ENCODE assay signal across 14 cellular contexts in the genomic region with DNA sequence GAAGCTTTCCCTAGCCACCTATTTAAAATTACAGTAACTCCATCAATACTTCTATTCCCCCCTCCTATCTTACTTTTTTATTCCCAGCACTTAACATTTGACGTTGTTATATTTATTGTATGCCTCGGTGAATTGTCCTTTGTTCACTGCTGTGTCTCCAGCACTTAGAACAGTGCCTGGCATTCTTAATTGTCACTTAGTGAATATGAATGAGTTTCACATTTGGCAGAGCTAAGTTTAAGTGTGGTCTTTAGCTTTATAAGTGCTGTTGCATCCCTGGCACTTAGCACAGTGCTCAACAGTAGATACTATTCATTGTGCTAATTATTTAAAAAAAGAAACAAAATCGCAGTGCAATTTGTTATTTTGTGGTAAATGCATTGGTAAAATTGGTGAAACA.
A peak's percentile ranks its signal among the peaks of the same experiment; 100 is the strongest.
DNase-seq lines count a peak whose midpoint lies in the region; ATAC-seq, FAIRE-seq and TF ChIP-seq lines count a peak whose summit lies in the region.
"Had no signal": no experiment of that assay in that cellular context is flagged by ENCODE, and none has a peak within 500 bp of the region (broad histone marks: within the 10 kb centered on the region; RNA-seq: fewer than 3 reads in every experiment).

No MANE protein-coding gene starts in this region.

- CTCF ChIA-PET in HepG2 (lab: Yijun Ruan, JAX; ENCODE audit: low intra/inter-chr PET ratio, low total read pairs): no interaction called here
- CTCF ChIA-PET in activated CD4-positive, alpha-beta memory T cell treated with anti-CD3 and anti-CD28 coated beads for 36 hours (lab: Charles Lee): interaction anchor here (1.1 kb wide), 1 partner anchor 24 kb away, joined by 5 read pairs; no protein-coding TSS in a partner anchor

- TF ChIP-seq POLR2A in HepG2 (IDR thresholded peaks at IDR 0.05; ENCODE audit: insufficient read depth in 1 of 2, low read depth in 2 of 2, low read length in 2 of 2) (no peak), right lobe of liver (IDR thresholded peaks at IDR 0.05) (no peak)

- peak overlapping the region; percentile 87 for H3K4me2 ChIP-seq in HepG2 (ENCODE audit: low read depth, low read length)

- peaks cover 41% of the 10 kb centered on the region for H3K4me1 Mint-ChIP-seq in activated CD4-positive, alpha-beta memory T cell treated with anti-CD3 and anti-CD28 coated beads for 36 hours (ENCODE audit: low read depth)
- H3K4me1 Mint-ChIP-seq in immature natural killer cell: peaks cover 39 to 66% of the 10 kb centered on the region in 2 donors

- H3K36me3 ChIP-seq in HepG2 (replicated peaks in 1 of 2; ENCODE audit: control insufficient read depth in 1 of 2, insufficient read depth in 2 of 2, low read length in 2 of 2) (peaks cover 2 to 33% of the 10 kb centered on the region in 2 experiments), right lobe of liver (peaks cover 0 to 42% (median 8%) of the 10 kb centered on the region in 4 donors), BE2C (peaks cover 23% of the 10 kb centered on the region)

- H3K9ac ChIP-seq in HepG2 (ENCODE audit: insufficient read depth, low read depth, low read length): no peak overlapping the region

- FAIRE-seq in HepG2 (lab: Jason Lieb, UNC): no peak
- FAIRE-seq: kidney had no signal

- H3K27ac ChIP-seq in HepG2 (ENCODE audit: extremely low read length, insufficient read depth, low read length) (no peak overlapping the region), right lobe of liver (no peak overlapping the region)
- H3K27ac ChIP-seq: upper lobe of right lung had no signal

- no peak for TF ChIP-seq RAD21 in HepG2 (CRISPR knock-in tag; IDR thresholded peaks at IDR 0.05)

- POLR2A ChIA-PET in HepG2 (lab: Yijun Ruan, JAX): no interaction called here
- POLR2A ChIA-PET in activated CD4-positive, alpha-beta memory T cell treated with anti-CD3 and anti-CD28 coated beads for 36 hours (lab: Charles Lee): no interaction called here

- TF ChIP-seq EP300 in HepG2 (IDR thresholded peaks at IDR 0.05; ENCODE audit: low read depth in 2 of 2, low read length in 2 of 2) (no peak), HepG2 (CRISPR knock-in tag; IDR thresholded peaks at IDR 0.05; ENCODE audit: borderline replicate concordance) (no peak)

- H3K36me3 Mint-ChIP-seq in activated CD4-positive, alpha-beta memory T cell treated with anti-CD3 and anti-CD28 coated beads for 36 hours: peaks cover 43% of the 10 kb centered on the region
- peaks cover 12 to 28% (median 27%) of the 10 kb centered on the region in 3 donors for H3K36me3 Mint-ChIP-seq in immature natural killer cell

- H4K20me1 ChIP-seq in HepG2 (ENCODE audit: insufficient read depth, low read length): no peaks in the 10 kb centered on the region

- H3K27ac Mint-ChIP-seq in activated CD4-positive, alpha-beta memory T cell treated with anti-CD3 and anti-CD28 coated beads for 36 hours: peak overlapping the region; percentile 69
- peak overlapping the region; percentile 71 to 92 (median 90) for H3K27ac Mint-ChIP-seq in immature natural killer cell

- ATAC-seq in HepG2: no peak
- no peak for ATAC-seq in right lobe of liver
- ATAC-seq in HG02981 (IDR thresholded peaks at IDR 0.05; ENCODE audit: unreplicated experiment): no peak
- ATAC-seq: esophagus mucosa, upper lobe of right lung had no signal

- 88% methylated on average over 3 of the region's 3 CpGs for WGBS in HepG2 (ENCODE audit: low lambda C conversion rate)
- 91% methylated on average over 3 of the region's 3 CpGs for WGBS in right lobe of liver (ENCODE audit: insufficient coverage, low coverage, low lambda C conversion rate, missing lambda C conversion rate)

- H3K9me3 Mint-ChIP-seq in activated CD4-positive, alpha-beta memory T cell treated with anti-CD3 and anti-CD28 coated beads for 36 hours: no peaks in the 10 kb centered on the region
- no peaks in the 10 kb centered on the region for H3K9me3 Mint-ChIP-seq in immature natural killer cell

- no TSS peak for BruUV-seq in HepG2 (replicated peaks; lab: Mats Ljungman, UMichigan)

- no peaks in the 10 kb centered on the region for H3K9me3 ChIP-seq in HepG2 (ENCODE audit: low read length)
- no peaks in the 10 kb centered on the region for H3K9me3 ChIP-seq in right lobe of liver
- no peaks in the 10 kb centered on the region for H3K9me3 ChIP-seq in BE2C
- H3K9me3 ChIP-seq: upper lobe of right lung had no signal

- no peak overlapping the region for H2AFZ ChIP-seq in HepG2 (ENCODE audit: low read length)

- no peaks in the 10 kb centered on the region for H3K27me3 Mint-ChIP-seq in activated CD4-positive, alpha-beta memory T cell treated with anti-CD3 and anti-CD28 coated beads for 36 hours
- H3K27me3 Mint-ChIP-seq in immature natural killer cell (ENCODE audit: low read depth in 3 of 3): peaks cover 6 to 17% (median 6%) of the 10 kb centered on the region in 3 donors

- DNase-seq in HepG2 (ENCODE audit: low spot score) (no peak), right lobe of liver (no peak), immature natural killer cell (no peak), NCI-H187 (lab: John Stamatoyannopoulos, UW) (no peak), inferior parietal cortex (ENCODE audit: extremely low spot score) (no peak), BE2C (no peak)
- DNase-seq in activated CD4-positive, alpha-beta memory T cell treated with anti-CD3 and anti-CD28 coated beads for 36 hours: no peak
- DNase-seq: activated CD4-positive, alpha-beta T cell treated with anti-CD3 and anti-CD28 coated beads for 48 hours; C1 segment of cervical spinal cord; kidney; NCI-H2081; upper lobe of right lung had no signal

- H3K4me1 ChIP-seq in HepG2 (ENCODE audit: insufficient read depth, low read length) (peaks cover 25% of the 10 kb centered on the region), right lobe of liver (peaks cover 0 to 10% (median 0%) of the 10 kb centered on the region in 4 donors), BE2C (no peaks in the 10 kb centered on the region)

- intact Hi-C loops in HepG2 (cut with micrococcal nuclease; ENCODE audit: unreplicated experiment) (loop anchor here (5.0 kb wide), 1 partner anchor 392 kb away; the partner anchor contains the start of gene GALNT1), right lobe of liver (cut with DNase I) (no loop called here)
- intact Hi-C loops in activated CD4-positive, alpha-beta memory T cell treated with anti-CD3 and anti-CD28 coated beads for 36 hours (cut with micrococcal nuclease): loop anchor here (5.0 to 10.0 kb wide), 3 partner anchors 392 to 929 kb away; partner anchors contain the start of genes GALNT1 and MAPRE2

- peaks cover 20% of the 10 kb centered on the region for H3K79me2 ChIP-seq in HepG2 (ENCODE audit: insufficient read depth, low read length)

- in situ Hi-C loops in HepG2 (cut with HindIII; ENCODE audit: extremely low pct_ligation_motif_present, low pct_unique_long_range_greater_than_20kb): loop anchor here (25.0 kb wide), 1 partner anchor 587 kb away; the partner anchor contains the start of gene ZNF396

- peak overlapping the region; percentile 95 for H3K4me3 Mint-ChIP-seq in activated CD4-positive, alpha-beta memory T cell treated with anti-CD3 and anti-CD28 coated beads for 36 hours
- H3K4me3 Mint-ChIP-seq in immature natural killer cell: peak overlapping the region; percentile 89 to 99 (median 96)

- no peak for TF ChIP-seq CTCF in HepG2 (CRISPR knock-in tag; IDR thresholded peaks at IDR 0.05)
- no peak for TF ChIP-seq CTCF in right lobe of liver (IDR thresholded peaks at IDR 0.05)
- TF ChIP-seq CTCF in BE2C (IDR thresholded peaks at IDR 0.05; ENCODE audit: low read depth, low read length): no peak

- H3K4me3 ChIP-seq in HepG2 (replicated peaks in 1 of 3; ENCODE audit: insufficient read depth in 1 of 3, low read depth in 2 of 3, low read length in 3 of 3) (no peak overlapping the region; a peak in 1 of 6 replicates), right lobe of liver (no peak overlapping the region), BE2C (ENCODE audit: low read depth, low read length) (no peak overlapping the region)

- H3K27me3 ChIP-seq in HepG2 (ENCODE audit: control insufficient read depth in 1 of 2, insufficient read depth in 2 of 2, low read length in 2 of 2) (no peaks in the 10 kb centered on the region; a peak in 1 of 5 replicates), right lobe of liver (no peaks in the 10 kb centered on the region), BE2C (no peaks in the 10 kb centered on the region)
- H3K27me3 ChIP-seq: upper lobe of right lung had no signal

TF ChIP-seq in HepG2, 621 proteins besides CTCF, POLR2A, EP300 and RAD21:
- no peak for TF ChIP-seq ZNF17 (CRISPR knock-in tag; IDR thresholded peaks at IDR 0.05)
- no peak for TF ChIP-seq CC2D1A (CRISPR knock-in tag; IDR thresholded peaks at IDR 0.05)
- TF ChIP-seq ZNF737 (CRISPR knock-in tag; IDR thresholded peaks at IDR 0.05; ENCODE audit: borderline replicate concordance): no peak
- TF ChIP-seq CEBPG (CRISPR knock-in tag; IDR thresholded peaks at IDR 0.05): no peak
- TF ChIP-seq ELF1 (CRISPR knock-in tag; IDR thresholded peaks at IDR 0.05): no peak
- TF ChIP-seq NFRKB (IDR thresholded peaks at IDR 0.05): no peak
- TF ChIP-seq, protein P1, sequence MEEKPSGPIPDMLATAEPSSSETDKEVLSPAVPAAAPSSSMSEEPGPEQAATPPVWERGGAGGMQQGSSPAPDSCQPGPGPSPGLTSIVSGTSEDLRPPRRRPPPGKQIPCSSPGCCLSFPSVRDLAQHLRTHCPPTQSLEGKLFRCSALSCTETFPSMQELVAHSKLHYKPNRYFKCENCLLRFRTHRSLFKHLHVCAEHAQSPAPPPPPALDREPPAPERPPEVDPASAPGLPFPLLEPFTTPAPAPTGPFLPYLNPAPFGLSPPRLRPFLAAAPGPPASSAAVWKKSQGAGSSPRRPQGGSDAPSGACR (CRISPR knock-in tag; IDR thresholded peaks at IDR 0.05): no peak

Comparison
In these comparisons a context has a peak if more than half of its experiments do, and no peak if none do; other contexts are left out.
1. intact Hi-C loops: an anchor here in HepG2 (5.0 kb wide) and activated CD4-positive, alpha-beta memory T cell treated with anti-CD3 and anti-CD28 coated beads for 36 hours (5.0 to 10.0 kb wide); none called in right lobe of liver.